23 cellular contexts compared by ENCODE assay signal in genomic region chr7:73871163-73872011, GRCh38. TPM values are rescaled to one million over a fixed set of nuclear protein-coding genes. Genes with fewer than 3 reads are reported as not detected.
DNase-seq lines count a peak whose midpoint lies in the region; ATAC-seq, FAIRE-seq and TF ChIP-seq lines count a peak whose summit lies in the region.
"Had no signal": no experiment of that assay in that cellular context is flagged by ENCODE, and none has a peak within 500 bp of the region (broad histone marks: within the 10 kb centered on the region; RNA-seq: fewer than 3 reads in every experiment).

No MANE protein-coding gene starts in this region.

- peaks cover 7% of the 10 kb centered on the region for H3K4me1 Mint-ChIP-seq in Caco-2 (ENCODE audit: low read depth, unreplicated experiment)
- no peaks in the 10 kb centered on the region for H3K4me1 Mint-ChIP-seq in activated naive CD8-positive, alpha-beta T cell treated with anti-CD3 and anti-CD28 coated beads, Interleukin-2, amount 50 U/mL, for 24 hours
- H3K4me1 Mint-ChIP-seq in MCF 10A (ENCODE audit: insufficient read depth, unreplicated experiment), result no peaks in the 10 kb centered on the region
- H3K4me1 Mint-ChIP-seq: activated CD8-positive, alpha-beta memory T cell treated with anti-CD3 and anti-CD28 coated beads, Interleukin-2, amount 10 ng/mL, durations not matched to agents 7 days and 5 days; neural crest cell had no signal

- H3K27ac ChIP-seq in right cardiac atrium (ENCODE audit: low read length) (no peak overlapping the region), psoas muscle (no peak overlapping the region), gastrocnemius medialis (no peak overlapping the region)

- intact Hi-C loops in Caco-2 (cut with micrococcal nuclease; ENCODE audit: unreplicated experiment), result no loop called here
- intact Hi-C loops in right cardiac atrium (cut with DNase I), result no loop called here
- intact Hi-C loops in psoas muscle (cut with DNase I), result no loop called here
- intact Hi-C loops in gastrocnemius medialis (cut with DNase I; ENCODE audit: low total_unique reads), result no loop called here
- intact Hi-C loops in MCF 10A (cut with micrococcal nuclease), result no loop called here

- H3K36me3 ChIP-seq in Caco-2 (ENCODE audit: control insufficient read depth, insufficient read depth, low read length), result no peaks in the 10 kb centered on the region
- no peaks in the 10 kb centered on the region for H3K36me3 ChIP-seq in psoas muscle (ENCODE audit: insufficient read depth in 1 of 2, low read depth in 1 of 2)
- no peaks in the 10 kb centered on the region for H3K36me3 ChIP-seq in gastrocnemius medialis

- peak; percentile 49 to 70 for DNase-seq in Caco-2
- DNase-seq in activated naive CD8-positive, alpha-beta T cell treated with anti-CD3 and anti-CD28 coated beads, Interleukin-2, amount 50 U/mL, for 24 hours, result no peak
- peak in 2 of 3 donors; percentile 72 to 78 for DNase-seq in right cardiac atrium
- peak; percentile 35 to 72 for DNase-seq in psoas muscle
- DNase-seq in gastrocnemius medialis, result no peak
- no peak for DNase-seq in MCF 10A (ENCODE audit: unreplicated experiment)
- DNase-seq in RCC 7860 (ENCODE audit: low spot score), result no peak
- DNase-seq: activated CD4-positive, alpha-beta T cell treated with anti-CD3 and anti-CD28 coated beads for 1 hour; activated CD8-positive, alpha-beta memory T cell treated with anti-CD3 and anti-CD28 coated beads, Interleukin-2, amount 10 ng/mL, durations not matched to agents 7 days and 5 days; amniotic stem cell; Calu3; central memory CD4-positive, alpha-beta T cell; NCI-H2171; NCI-H774; PC-3 had no signal

- BruUV-seq in Caco-2 (replicated peaks; lab: Mats Ljungman, UMichigan) (no TSS peak), MCF 10A (replicated peaks; lab: Mats Ljungman, UMichigan) (no TSS peak)

- FAIRE-seq in RCC 7860 (lab: Jason Lieb, UNC), result no peak
- FAIRE-seq: GM19239, islet of Langerhans, urothelium cell line had no signal

- no peak overlapping the region for H3K4me3 ChIP-seq in Caco-2 (ENCODE audit: low read depth, low read length)
- H3K4me3 ChIP-seq in right cardiac atrium (ENCODE audit: low read length), result no peak overlapping the region
- H3K4me3 ChIP-seq in psoas muscle, result no peak overlapping the region
- no peak overlapping the region for H3K4me3 ChIP-seq in gastrocnemius medialis

- H3K36me3 Mint-ChIP-seq in Caco-2 (ENCODE audit: insufficient read depth, unreplicated experiment) (no peaks in the 10 kb centered on the region), MCF 10A (ENCODE audit: insufficient read depth, unreplicated experiment) (no peaks in the 10 kb centered on the region)
- H3K36me3 Mint-ChIP-seq in activated naive CD8-positive, alpha-beta T cell treated with anti-CD3 and anti-CD28 coated beads, Interleukin-2, amount 50 U/mL, for 24 hours (ENCODE audit: low read depth), result no peaks in the 10 kb centered on the region
- H3K36me3 Mint-ChIP-seq: activated CD8-positive, alpha-beta memory T cell treated with anti-CD3 and anti-CD28 coated beads, Interleukin-2, amount 10 ng/mL, durations not matched to agents 7 days and 5 days had no signal

- POLR2A ChIA-PET in Caco-2 (lab: Charles Lee) (no interaction called here), MCF 10A (lab: Yijun Ruan, JAX) (no interaction called here)

- no peak for TF ChIP-seq POLR2A in gastrocnemius medialis (IDR thresholded peaks at IDR 0.05)

- H3K4me1 ChIP-seq in Caco-2 (peaks cover 24% of the 10 kb centered on the region), right cardiac atrium (ENCODE audit: control insufficient read depth, insufficient read depth, low read length) (no peaks in the 10 kb centered on the region), psoas muscle (peaks cover 2% of the 10 kb centered on the region), gastrocnemius medialis (peaks cover 0 to 6% of the 10 kb centered on the region in 2 donors)

- H3K27ac Mint-ChIP-seq in Caco-2 (ENCODE audit: unreplicated experiment) (peak overlapping the region; percentile 42), MCF 10A (ENCODE audit: low read depth, unreplicated experiment) (no peak overlapping the region)
- no peak overlapping the region for H3K27ac Mint-ChIP-seq in activated naive CD8-positive, alpha-beta T cell treated with anti-CD3 and anti-CD28 coated beads, Interleukin-2, amount 50 U/mL, for 24 hours
- H3K27ac Mint-ChIP-seq: activated CD8-positive, alpha-beta memory T cell treated with anti-CD3 and anti-CD28 coated beads, Interleukin-2, amount 10 ng/mL, durations not matched to agents 7 days and 5 days; activated T-helper 2 cell treated with anti-CD3 and anti-CD28 coated beads, Interferon-gamma antibody, Interleukin-2, Interleukin-4, amounts not matched to agents 10 μg/mL and 5 μg/mL and 100 μg/mL, durations not matched to agents 14 hours and 24 hours and 36 hours; stimulated activated naive CD8-positive, alpha-beta T cell treated with anti-CD3 and anti-CD28 coated beads, Interleukin-15, Interleukin-2, amounts not matched to agents 100 ng/mL and 50 ng/mL, for 24 hours had no signal

- TF ChIP-seq CTCF in Caco-2 (IDR thresholded peaks at IDR 0.05; ENCODE audit: insufficient read depth in 1 of 2, low read depth in 1 of 2, low read length in 1 of 2, severe bottlenecking in 1 of 2, unreplicated experiment in 1 of 2) (no peak), psoas muscle (IDR thresholded peaks at IDR 0.05) (no peak), gastrocnemius medialis (IDR thresholded peaks at IDR 0.05 in 4 of 5, conservative IDR thresholded peaks at IDR 0.05 in 1 of 5) (no peak), MCF 10A (IDR thresholded peaks at IDR 0.05; ENCODE audit: unreplicated experiment) (no peak)

- H3K9me3 ChIP-seq in Caco-2, result no peaks in the 10 kb centered on the region
- no peaks in the 10 kb centered on the region for H3K9me3 ChIP-seq in right cardiac atrium (ENCODE audit: control insufficient read depth, low read length)
- no peaks in the 10 kb centered on the region for H3K9me3 ChIP-seq in psoas muscle
- no peaks in the 10 kb centered on the region for H3K9me3 ChIP-seq in gastrocnemius medialis

- H3K9me3 Mint-ChIP-seq in Caco-2 (ENCODE audit: unreplicated experiment), result no peaks in the 10 kb centered on the region
- no peaks in the 10 kb centered on the region for H3K9me3 Mint-ChIP-seq in activated naive CD8-positive, alpha-beta T cell treated with anti-CD3 and anti-CD28 coated beads, Interleukin-2, amount 50 U/mL, for 24 hours
- no peaks in the 10 kb centered on the region for H3K9me3 Mint-ChIP-seq in MCF 10A (ENCODE audit: unreplicated experiment)
- H3K9me3 Mint-ChIP-seq: activated T-helper 2 cell treated with anti-CD3 and anti-CD28 coated beads, Interferon-gamma antibody, Interleukin-2, Interleukin-4, amounts not matched to agents 10 μg/mL and 5 μg/mL and 100 μg/mL, durations not matched to agents 14 hours and 24 hours and 36 hours; neural crest cell; stimulated activated naive CD8-positive, alpha-beta T cell treated with anti-CD3 and anti-CD28 coated beads, Interleukin-15, Interleukin-2, amounts not matched to agents 100 ng/mL and 50 ng/mL, for 24 hours had no signal

- H3K27me3 Mint-ChIP-seq in Caco-2 (ENCODE audit: insufficient read depth, unreplicated experiment) (no peaks in the 10 kb centered on the region), MCF 10A (ENCODE audit: insufficient read depth, unreplicated experiment) (peaks cover 14% of the 10 kb centered on the region)
- no peaks in the 10 kb centered on the region for H3K27me3 Mint-ChIP-seq in activated naive CD8-positive, alpha-beta T cell treated with anti-CD3 and anti-CD28 coated beads, Interleukin-2, amount 50 U/mL, for 24 hours
- H3K27me3 Mint-ChIP-seq: activated CD8-positive, alpha-beta memory T cell treated with anti-CD3 and anti-CD28 coated beads, Interleukin-2, amount 10 ng/mL, durations not matched to agents 7 days and 5 days; stimulated activated naive CD8-positive, alpha-beta T cell treated with anti-CD3 and anti-CD28 coated beads, Interleukin-15, Interleukin-2, amounts not matched to agents 100 ng/mL and 50 ng/mL, for 24 hours had no signal

- 65% methylated on average over 20 of the region's 20 CpGs for WGBS in right cardiac atrium
- 55 to 75% (median 60%) methylated on average over 20 of the region's 20 CpGs for WGBS in psoas muscle, 3 donors

- peak; percentile 17 for ATAC-seq in activated naive CD8-positive, alpha-beta T cell treated with anti-CD3 and anti-CD28 coated beads, Interleukin-2, amount 50 U/mL, for 24 hours
- ATAC-seq in right cardiac atrium (peak; percentile 14 to 33), psoas muscle (peak in 3 of 4 donors; percentile 30 to 57 (median 57)), gastrocnemius medialis (no peak), GM21576 (IDR thresholded peaks at IDR 0.05; ENCODE audit: unreplicated experiment) (no peak)
- ATAC-seq: activated CD8-positive, alpha-beta memory T cell treated with anti-CD3 and anti-CD28 coated beads, Interleukin-2, amount 10 ng/mL, durations not matched to agents 7 days and 5 days; PC-3 had no signal

- in situ Hi-C loops in gastrocnemius medialis (cut with MboI; ENCODE audit: low sequenced_read_pairs in 4 of 4), result loop anchor here in 2 of 4 donors (10.0 to 25.0 kb wide), 2 partner anchors 153 to 259 kb away; partner anchors contain the start of genes ELN (in 1 of the 2) and MLXIPL (in 1 of the 2)

- H3K27me3 ChIP-seq in Caco-2 (replicated peaks; ENCODE audit: control insufficient read depth, insufficient read depth, low read length) (no peaks in the 10 kb centered on the region), right cardiac atrium (ENCODE audit: control insufficient read depth, insufficient read depth) (no peaks in the 10 kb centered on the region), psoas muscle (ENCODE audit: insufficient read depth in 3 of 3, low read length in 2 of 3) (no peaks in the 10 kb centered on the region), gastrocnemius medialis (no peaks in the 10 kb centered on the region)

- H3K4me3 Mint-ChIP-seq in Caco-2 (ENCODE audit: unreplicated experiment), result no peak overlapping the region
- H3K4me3 Mint-ChIP-seq in activated naive CD8-positive, alpha-beta T cell treated with anti-CD3 and anti-CD28 coated beads, Interleukin-2, amount 50 U/mL, for 24 hours, result no peak overlapping the region
- H3K4me3 Mint-ChIP-seq in MCF 10A (ENCODE audit: unreplicated experiment), result no peak overlapping the region
- H3K4me3 Mint-ChIP-seq: activated CD8-positive, alpha-beta memory T cell treated with anti-CD3 and anti-CD28 coated beads, Interleukin-2, amount 10 ng/mL, durations not matched to agents 7 days and 5 days; neural crest cell; stimulated activated naive CD8-positive, alpha-beta T cell treated with anti-CD3 and anti-CD28 coated beads, Interleukin-15, Interleukin-2, amounts not matched to agents 100 ng/mL and 50 ng/mL, for 24 hours had no signal

- CTCF ChIA-PET in Caco-2 (lab: Charles Lee) (interaction anchor here (0.6 kb wide), 1 partner anchor 23 kb away, joined by 3 read pairs; no protein-coding TSS in a partner anchor), MCF 10A (lab: Yijun Ruan, JAX) (interaction anchor here (0.6 kb wide), 2 partner anchors 90 to 215 kb away, joined by 3 to 4 read pairs; no protein-coding TSS in a partner anchor)

RNA-seq across cellular contexts. Expression of gene TMEM270, which starts 10.4 kb away (rescaled TPM):
- not detected in 2 replicates for total RNA-seq in Caco-2 (2022)
- total RNA-seq in right cardiac atrium, result not detected
- not detected for polyA plus RNA-seq in right cardiac atrium
- total RNA-seq in psoas muscle, result not detected
- not detected for polyA plus RNA-seq in psoas muscle
- not detected for total RNA-seq in gastrocnemius medialis
- not detected in 2 replicates for total RNA-seq in MCF 10A (2022)
- total RNA-seq: activated CD8-positive, alpha-beta memory T cell treated with anti-CD3 and anti-CD28 coated beads, Interleukin-2, amount 10 ng/mL, durations not matched to agents 7 days and 5 days; activated T-helper 2 cell treated with anti-CD3 and anti-CD28 coated beads, Interferon-gamma antibody, Interleukin-2, Interleukin-4, amounts not matched to agents 10 μg/mL and 5 μg/mL and 100 μg/mL, durations not matched to agents 14 hours and 24 hours and 36 hours; G401; neural crest cell; PC-3 had no signal

RNA-seq across cellular contexts. Expression of gene METTL27, which starts 29.1 kb away (rescaled TPM):
- total RNA-seq in Caco-2 (2022), result 1.5 and 1.7 TPM in 2 replicates
- under 1 TPM in 3 of 4 donors, not detected in 1; 0.48 to 0.64 (median 0.53) TPM for total RNA-seq in right cardiac atrium
- polyA plus RNA-seq in right cardiac atrium, result 0.38 TPM
- under 1 TPM in 3 of 4 donors, not detected in 1; 0.24 to 0.84 (median 0.50) TPM for total RNA-seq in psoas muscle
- polyA plus RNA-seq in psoas muscle, result under 1 TPM; 0.09 to 0.21 (median 0.11) TPM
- total RNA-seq in gastrocnemius medialis, result 1 to 10 TPM in 1 of 4 donors, under 1 TPM in 3; 0.36 to 1.5 (median 0.53) TPM
- total RNA-seq in MCF 10A (2022), result 4.4 and 7.3 TPM in 2 replicates
- total RNA-seq: G401 had no signal

RNA-seq across cellular contexts. Expression of gene CLDN4, which starts 40.6 kb away (rescaled TPM):
- total RNA-seq in Caco-2 (2022) (249 TPM in 2 replicates), right cardiac atrium (under 1 TPM in 3 of 4 donors, not detected in 1; 0.09 to 0.23 (median 0.14) TPM), psoas muscle (under 1 TPM in 2 of 4 donors, not detected in 2; 0.15 to 0.16 TPM), gastrocnemius medialis (1 to 10 TPM in 1 of 4 donors, under 1 TPM in 3; 0.16 to 3.7 (median 0.42) TPM), MCF 10A (2022) (0.22 and 0.28 TPM in 2 replicates)
- polyA plus RNA-seq in right cardiac atrium (not detected), psoas muscle (under 1 TPM in 2 of 3 donors, not detected in 1; 0.10 to 0.16 TPM)
- total RNA-seq: activated T-helper 2 cell treated with anti-CD3 and anti-CD28 coated beads, Interferon-gamma antibody, Interleukin-2, Interleukin-4, amounts not matched to agents 10 μg/mL and 5 μg/mL and 100 μg/mL, durations not matched to agents 14 hours and 24 hours and 36 hours had no signal

Comparison
In these comparisons a context has a peak if more than half of its experiments do, and no peak if none do; other contexts are left out.
1. DNase-seq: peak in Caco-2 (2 of 2), right cardiac atrium (2 of 3) and psoas muscle (2 of 2); none in activated naive CD8-positive, alpha-beta T cell treated with anti-CD3 and anti-CD28 coated beads, Interleukin-2, amount 50 U/mL, for 24 hours (single experiment), gastrocnemius medialis (0 of 2), MCF 10A (single experiment) and RCC 7860 (single experiment).
2. ATAC-seq: peak in activated naive CD8-positive, alpha-beta T cell treated with anti-CD3 and anti-CD28 coated beads, Interleukin-2, amount 50 U/mL, for 24 hours (single experiment), right cardiac atrium (2 of 2) and psoas muscle (3 of 4); none in gastrocnemius medialis (0 of 2) and GM21576 (single experiment).
3. RNA of gene CLDN4, which starts 40.6 kb away (total RNA-seq): 249 TPM in Caco-2; 0.16 to 3.7 TPM in gastrocnemius medialis, 0.22 to 0.28 TPM in MCF 10A, 0.15 to 0.16 TPM in psoas muscle and 0.09 to 0.23 TPM in right cardiac atrium; every median in the first group is over 10 times any median in the second.